Comparison of ENCODE assay signal across 1 cellular context in the genomic region with DNA sequence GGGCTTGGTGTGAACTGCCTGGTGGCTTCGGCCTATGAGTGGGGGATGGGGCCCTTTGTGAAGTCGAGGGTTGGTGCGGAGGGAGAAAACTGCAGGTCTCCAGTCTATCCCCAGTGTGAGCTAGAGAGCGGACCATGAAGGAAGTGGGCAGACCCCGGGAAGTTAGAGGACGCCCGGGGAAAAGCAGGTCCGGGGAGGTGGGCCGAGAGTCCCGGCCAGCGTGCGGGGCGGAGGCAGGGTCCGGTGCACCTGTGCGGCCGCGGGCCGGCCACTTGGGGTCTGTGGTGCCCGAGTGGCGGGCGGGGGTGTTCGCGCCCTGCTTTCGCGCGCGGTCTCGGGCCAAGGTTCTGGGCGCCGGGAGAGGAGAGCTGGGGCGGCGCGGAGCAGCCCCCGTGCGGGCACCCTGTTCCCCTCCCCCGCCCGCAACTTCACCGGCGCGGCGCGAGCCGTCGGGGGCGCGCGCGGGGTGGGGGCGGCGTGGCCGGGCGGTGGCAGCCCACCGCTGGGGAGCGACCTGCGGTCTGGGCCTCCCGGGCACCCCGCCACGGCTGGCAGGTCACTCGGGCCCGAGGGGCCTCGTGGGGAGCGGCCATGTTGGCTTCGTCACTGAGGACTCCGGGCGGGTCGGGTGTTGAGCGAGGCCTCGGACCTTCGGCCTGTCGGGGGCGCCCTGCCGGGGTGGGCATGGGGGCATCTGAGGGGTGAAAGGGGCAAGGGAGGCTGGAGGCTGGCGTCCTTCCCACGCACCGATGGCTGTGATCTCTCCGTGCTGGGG.
TF ChIP-seq lines count a peak whose summit lies in the region.

No MANE protein-coding gene starts in this region.

TF ChIP-seq in K562, 482 proteins besides CTCF, POLR2A, EP300 and RAD21 (continued from another document and continues in another):
- TF ChIP-seq, protein P1, sequence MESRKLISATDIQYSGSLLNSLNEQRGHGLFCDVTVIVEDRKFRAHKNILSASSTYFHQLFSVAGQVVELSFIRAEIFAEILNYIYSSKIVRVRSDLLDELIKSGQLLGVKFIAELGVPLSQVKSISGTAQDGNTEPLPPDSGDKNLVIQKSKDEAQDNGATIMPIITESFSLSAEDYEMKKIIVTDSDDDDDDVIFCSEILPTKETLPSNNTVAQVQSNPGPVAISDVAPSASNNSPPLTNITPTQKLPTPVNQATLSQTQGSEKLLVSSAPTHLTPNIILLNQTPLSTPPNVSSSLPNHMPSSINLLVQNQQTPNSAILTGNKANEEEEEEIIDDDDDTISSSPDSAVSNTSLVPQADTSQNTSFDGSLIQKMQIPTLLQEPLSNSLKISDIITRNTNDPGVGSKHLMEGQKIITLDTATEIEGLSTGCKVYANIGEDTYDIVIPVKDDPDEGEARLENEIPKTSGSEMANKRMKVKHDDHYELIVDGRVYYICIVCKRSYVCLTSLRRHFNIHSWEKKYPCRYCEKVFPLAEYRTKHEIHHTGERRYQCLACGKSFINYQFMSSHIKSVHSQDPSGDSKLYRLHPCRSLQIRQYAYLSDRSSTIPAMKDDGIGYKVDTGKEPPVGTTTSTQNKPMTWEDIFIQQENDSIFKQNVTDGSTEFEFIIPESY (CRISPR knock-in tag; IDR thresholded peaks at IDR 0.05), result peak; percentile 48; the same call in 1 of the 2 replicates
- TF ChIP-seq, protein P2, sequence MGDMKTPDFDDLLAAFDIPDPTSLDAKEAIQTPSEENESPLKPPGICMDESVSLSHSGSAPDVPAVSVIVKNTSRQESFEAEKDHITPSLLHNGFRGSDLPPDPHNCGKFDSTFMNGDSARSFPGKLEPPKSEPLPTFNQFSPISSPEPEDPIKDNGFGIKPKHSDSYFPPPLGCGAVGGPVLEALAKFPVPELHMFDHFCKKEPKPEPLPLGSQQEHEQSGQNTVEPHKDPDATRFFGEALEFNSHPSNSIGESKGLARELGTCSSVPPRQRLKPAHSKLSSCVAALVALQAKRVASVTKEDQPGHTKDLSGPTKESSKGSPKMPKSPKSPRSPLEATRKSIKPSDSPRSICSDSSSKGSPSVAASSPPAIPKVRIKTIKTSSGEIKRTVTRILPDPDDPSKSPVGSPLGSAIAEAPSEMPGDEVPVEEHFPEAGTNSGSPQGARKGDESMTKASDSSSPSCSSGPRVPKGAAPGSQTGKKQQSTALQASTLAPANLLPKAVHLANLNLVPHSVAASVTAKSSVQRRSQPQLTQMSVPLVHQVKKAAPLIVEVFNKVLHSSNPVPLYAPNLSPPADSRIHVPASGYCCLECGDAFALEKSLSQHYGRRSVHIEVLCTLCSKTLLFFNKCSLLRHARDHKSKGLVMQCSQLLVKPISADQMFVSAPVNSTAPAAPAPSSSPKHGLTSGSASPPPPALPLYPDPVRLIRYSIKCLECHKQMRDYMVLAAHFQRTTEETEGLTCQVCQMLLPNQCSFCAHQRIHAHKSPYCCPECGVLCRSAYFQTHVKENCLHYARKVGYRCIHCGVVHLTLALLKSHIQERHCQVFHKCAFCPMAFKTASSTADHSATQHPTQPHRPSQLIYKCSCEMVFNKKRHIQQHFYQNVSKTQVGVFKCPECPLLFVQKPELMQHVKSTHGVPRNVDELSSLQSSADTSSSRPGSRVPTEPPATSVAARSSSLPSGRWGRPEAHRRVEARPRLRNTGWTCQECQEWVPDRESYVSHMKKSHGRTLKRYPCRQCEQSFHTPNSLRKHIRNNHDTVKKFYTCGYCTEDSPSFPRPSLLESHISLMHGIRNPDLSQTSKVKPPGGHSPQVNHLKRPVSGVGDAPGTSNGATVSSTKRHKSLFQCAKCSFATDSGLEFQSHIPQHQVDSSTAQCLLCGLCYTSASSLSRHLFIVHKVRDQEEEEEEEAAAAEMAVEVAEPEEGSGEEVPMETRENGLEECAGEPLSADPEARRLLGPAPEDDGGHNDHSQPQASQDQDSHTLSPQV (IDR thresholded peaks at IDR 0.05), result 0 out of 2 replicates have a peak, but pooled peaks have one; percentile 15
- TF ChIP-seq FOXP1 (CRISPR knock-in tag; IDR thresholded peaks at IDR 0.05), result 0 out of 2 replicates have a peak, but pooled peaks have one; percentile 25
- peak; percentile 75 for TF ChIP-seq RBFOX2 (IDR thresholded peaks at IDR 0.05; ENCODE audit: low read depth, low read length)
- TF ChIP-seq YY1 (IDR thresholded peaks at IDR 0.05; ENCODE audit: borderline replicate concordance in 1 of 3, control insufficient read depth in 1 of 3, extremely low read depth in 1 of 3, insufficient read depth in 3 of 3, insufficient read length in 1 of 3, insufficient replicate concordance in 2 of 3, low read depth in 1 of 3, low read length in 2 of 3), result peak; percentile 49 to 82 (median 68)
- TF ChIP-seq PURB (CRISPR knock-in tag; IDR thresholded peaks at IDR 0.05; ENCODE audit: low read depth), result no peak
- TF ChIP-seq NR1H2 (CRISPR knock-in tag; IDR thresholded peaks at IDR 0.05), result no peak
- peak; percentile 13 for TF ChIP-seq CTCFL (IDR thresholded peaks at IDR 0.05; ENCODE audit: borderline replicate concordance, insufficient read depth, low read depth, low read length, poor library complexity, severe bottlenecking)
- no peak for TF ChIP-seq ZNF174 (CRISPR knock-in tag; IDR thresholded peaks at IDR 0.05)
- no peak for TF ChIP-seq USF1 (CRISPR knock-in tag; IDR thresholded peaks at IDR 0.05)
- 0 out of 2 replicates have a peak, but pooled peaks have one; percentile 52 for TF ChIP-seq GATAD2B (IDR thresholded peaks at IDR 0.05; ENCODE audit: borderline replicate concordance)
- TF ChIP-seq POLR2G (IDR thresholded peaks at IDR 0.05; ENCODE audit: low read depth, low read length), result peak; percentile 69
- TF ChIP-seq RBBP5 (IDR thresholded peaks at IDR 0.05; ENCODE audit: borderline replicate concordance, insufficient read depth, low read length, poor library complexity, severe bottlenecking), result peak; percentile 58
- TF ChIP-seq PRPF4 (IDR thresholded peaks at IDR 0.05; ENCODE audit: insufficient read depth, low read depth, low read length, poor library complexity, severe bottlenecking), result peak; percentile 69
- peak; percentile 72 for TF ChIP-seq ZFX (CRISPR knock-in tag; IDR thresholded peaks at IDR 0.05)
- peak; percentile 50; the same call in 1 of the 2 replicates for TF ChIP-seq MGA (IDR thresholded peaks at IDR 0.05)
- TF ChIP-seq PHF8 (IDR thresholded peaks at IDR 0.05; ENCODE audit: borderline replicate concordance, low read length), result peak; percentile 27; the same call in 1 of the 2 replicates
- TF ChIP-seq ZNF316 (IDR thresholded peaks at IDR 0.05), result 0 out of 2 replicates have a peak, but pooled peaks have one; percentile 17
- TF ChIP-seq CCNT2 (IDR thresholded peaks at IDR 0.05; ENCODE audit: borderline replicate concordance, extremely low read depth, insufficient read length, low read depth, low read length), result peak; percentile 12
- peak; percentile 48; the same call in 1 of the 2 replicates for TF ChIP-seq L3MBTL2 (IDR thresholded peaks at IDR 0.05)
- no peak for TF ChIP-seq ZNF282 (CRISPR knock-in tag; IDR thresholded peaks at IDR 0.05)
